22 cellular contexts compared by ENCODE assay signal in genomic region chr6:132215805-132216204, GRCh38.
DNase-seq lines count a peak whose midpoint lies in the region; ATAC-seq, FAIRE-seq and TF ChIP-seq lines count a peak whose summit lies in the region.
"Had no signal": no experiment of that assay in that cellular context is flagged by ENCODE, and none has a peak within 500 bp of the region (broad histone marks: within the 10 kb centered on the region; RNA-seq: fewer than 3 reads in every experiment).

No MANE protein-coding gene starts in this region.

- CTCF ChIA-PET in HepG2 (lab: Yijun Ruan, JAX; ENCODE audit: low intra/inter-chr PET ratio, low total read pairs), result no interaction called here

- TF ChIP-seq POLR2A in HepG2 (IDR thresholded peaks at IDR 0.05; ENCODE audit: insufficient read depth in 1 of 2, low read depth in 2 of 2, low read length in 2 of 2) (no peak), Peyer's patch (IDR thresholded peaks at IDR 0.05) (no peak)

- no peak for FAIRE-seq in HepG2 (lab: Jason Lieb, UNC)
- FAIRE-seq: A204.1, D721Med, G401.6, GM12891, H54 had no signal

- H3K27me3 ChIP-seq in HepG2 (ENCODE audit: control insufficient read depth in 1 of 2, insufficient read depth in 2 of 2, low read length in 2 of 2) (peaks cover 0 to 6% of the 10 kb centered on the region in 2 experiments; a peak in 2 of 5 replicates), Peyer's patch (no peaks in the 10 kb centered on the region)
- H3K27me3 ChIP-seq: BE2C had no signal

- no peaks in the 10 kb centered on the region for H4K20me1 ChIP-seq in HepG2 (ENCODE audit: insufficient read depth, low read length)

- intact Hi-C loops in HepG2 (cut with micrococcal nuclease; ENCODE audit: unreplicated experiment), result loop anchor here (5.0 kb wide), 1 partner anchor 54 kb away; no protein-coding TSS in a partner anchor
- intact Hi-C loops in cardiac septum (cut with DNase I), result loop anchor here (2.0 kb wide), 1 partner anchor 293 kb away; no protein-coding TSS in a partner anchor

- no peak for TF ChIP-seq CTCF in HepG2 (CRISPR knock-in tag; IDR thresholded peaks at IDR 0.05)
- no peak for TF ChIP-seq CTCF in Peyer's patch (IDR thresholded peaks at IDR 0.05)

- H2AFZ ChIP-seq in HepG2 (ENCODE audit: low read length), result no peak overlapping the region
- H2AFZ ChIP-seq: GM23338 had no signal

- no peaks in the 10 kb centered on the region for H3K36me3 ChIP-seq in HepG2 (replicated peaks in 1 of 2; ENCODE audit: control insufficient read depth in 1 of 2, insufficient read depth in 2 of 2, low read length in 2 of 2)
- H3K36me3 ChIP-seq in Peyer's patch, result no peaks in the 10 kb centered on the region
- H3K36me3 ChIP-seq: BE2C had no signal

- no peaks in the 10 kb centered on the region for H3K79me2 ChIP-seq in HepG2 (ENCODE audit: insufficient read depth, low read length)

- H3K9me3 ChIP-seq in HepG2 (ENCODE audit: low read length) (no peaks in the 10 kb centered on the region), Peyer's patch (no peaks in the 10 kb centered on the region)
- H3K9me3 ChIP-seq: BE2C, Caco-2 had no signal

- no peak overlapping the region for H3K9ac ChIP-seq in HepG2 (ENCODE audit: insufficient read depth, low read depth, low read length)

- in situ Hi-C loops in HepG2 (cut with HindIII; ENCODE audit: extremely low pct_ligation_motif_present, low pct_unique_long_range_greater_than_20kb), result loop anchor here (25.0 kb wide), 1 partner anchor 529 kb away; no protein-coding TSS in a partner anchor

- BruUV-seq in HepG2 (replicated peaks; lab: Mats Ljungman, UMichigan), result no TSS peak

- DNase-seq in ELR (ENCODE audit: low read depth) (peak; percentile 28), LHCN-M2 (ENCODE audit: low read depth) (peak; percentile 40), HepG2 (ENCODE audit: low spot score) (no peak), DMS53 (lab: John Stamatoyannopoulos, UW) (no peak), cardiac septum (ENCODE audit: low spot score) (no peak), Peyer's patch (no peak)
- DNase-seq: ACHN; BE2C; C1 segment of cervical spinal cord; Caco-2; CD4-positive, CD25-positive, alpha-beta regulatory T cell; CD8-positive, alpha-beta memory T cell; DMS79; HCEC 1CT; KBM-7 had no signal

- H3K4me1 ChIP-seq in HepG2 (ENCODE audit: insufficient read depth, low read length), result no peaks in the 10 kb centered on the region
- H3K4me1 ChIP-seq in Peyer's patch, result no peaks in the 10 kb centered on the region
- H3K4me1 ChIP-seq: BE2C, Caco-2 had no signal

- no peak overlapping the region for H3K27ac ChIP-seq in HepG2 (ENCODE audit: extremely low read length, insufficient read depth, low read length)
- H3K27ac ChIP-seq in Peyer's patch, result no peak overlapping the region
- H3K27ac ChIP-seq: HL-60 had no signal

- POLR2A ChIA-PET in HepG2 (lab: Yijun Ruan, JAX), result no interaction called here

- TF ChIP-seq EP300 in HepG2 (IDR thresholded peaks at IDR 0.05; ENCODE audit: low read depth in 2 of 2, low read length in 2 of 2) (no peak), HepG2 (CRISPR knock-in tag; IDR thresholded peaks at IDR 0.05; ENCODE audit: borderline replicate concordance) (no peak)

- no peak overlapping the region for H3K4me2 ChIP-seq in HepG2 (ENCODE audit: low read depth, low read length)
- H3K4me2 ChIP-seq: GM23338 had no signal

- 9% methylated on average over 2 of the region's 2 CpGs for WGBS in HepG2 (ENCODE audit: low lambda C conversion rate)

- TF ChIP-seq RAD21 in HepG2 (CRISPR knock-in tag; IDR thresholded peaks at IDR 0.05), result no peak

- no peak overlapping the region for H3K4me3 ChIP-seq in HepG2 (replicated peaks in 1 of 3; ENCODE audit: insufficient read depth in 1 of 3, low read depth in 2 of 3, low read length in 3 of 3)
- H3K4me3 ChIP-seq in Peyer's patch, result no peak overlapping the region
- H3K4me3 ChIP-seq: GM23338 had no signal

- ATAC-seq in HepG2, result no peak
- ATAC-seq: GM23338 had no signal

TF ChIP-seq in HepG2, 621 proteins besides CTCF, POLR2A, EP300 and RAD21:
- TF ChIP-seq MAFK (conservative IDR thresholded peaks at IDR 0.05 in 1 of 2, IDR thresholded peaks at IDR 0.05 in 1 of 2; ENCODE audit: low read length in 2 of 2) (peak; percentile 17 to 22; a peak in 1 of 4 replicates), RFX5 (IDR thresholded peaks at IDR 0.05; ENCODE audit: low read depth, low read length) (no peak)

Comparison
In these comparisons a context has a peak if more than half of its experiments do, and no peak if none do; other contexts are left out.
1. DNase-seq: peak in ELR (single experiment) and LHCN-M2 (single experiment); none in HepG2 (single experiment), DMS53 (single experiment), cardiac septum (single experiment) and Peyer's patch (0 of 3).